ENCODE assay signal across 8 cellular contexts in genomic region chr20:57514273-57514751, GRCh38. TPM values are rescaled to one million over a fixed set of nuclear protein-coding genes. Genes with fewer than 3 reads are reported as not detected.
DNase-seq lines count a peak whose midpoint lies in the region; ATAC-seq and TF ChIP-seq lines count a peak whose summit lies in the region.

No MANE protein-coding gene starts in this region.

- H3K4me3 ChIP-seq in GM12865 (ENCODE audit: low read depth, low read length) (no peak overlapping the region), left ventricle myocardium inferior (no peak overlapping the region)

- DNase-seq in ACHN (peak; percentile 50), GM12865 (ENCODE audit: low read depth) (peak; percentile 54), NCI-H526 (lab: John Stamatoyannopoulos, UW) (peak; percentile 78 to 93), anterior cingulate cortex (lab: John Stamatoyannopoulos, UW) (peak in 53 of 58 donors; percentile 12 to 73 (median 42)), left ventricle myocardium inferior (peak; percentile 45), retina (peak; percentile 74)

- in situ Hi-C loops in ACHN (cut with HindIII; ENCODE audit: low pct_ligation_motif_present, low pct_unique_long_range_greater_than_20kb, low sequenced_read_pairs): no loop called here

- TF ChIP-seq CTCF in GM12865 (IDR thresholded peaks at IDR 0.05; ENCODE audit: insufficient read depth, low read depth, low read length, missing control alignments) (peak; percentile 43), left ventricle myocardium inferior (IDR thresholded peaks at IDR 0.05; ENCODE audit: borderline replicate concordance) (peak; percentile 85)

- H3K27ac ChIP-seq in left ventricle myocardium inferior (replicated peaks): no peak overlapping the region

- intact Hi-C loops in left ventricle myocardium inferior (cut with micrococcal nuclease): loop anchor here (2.0 to 5.0 kb wide), 2 partner anchors 80 to 698 kb away; no protein-coding TSS in a partner anchor

- H3K4me1 ChIP-seq in left ventricle myocardium inferior: no peaks in the 10 kb centered on the region

- H3K36me3 ChIP-seq in left ventricle myocardium inferior: no peaks in the 10 kb centered on the region

- no peak for ATAC-seq in GM21390 (IDR thresholded peaks at IDR 0.05; ENCODE audit: unreplicated experiment)
- no peak for ATAC-seq in GM21825 (IDR thresholded peaks at IDR 0.05; ENCODE audit: unreplicated experiment)

- no peaks in the 10 kb centered on the region for H3K9me3 ChIP-seq in left ventricle myocardium inferior (replicated peaks)

- peaks cover 30% of the 10 kb centered on the region for H3K27me3 ChIP-seq in left ventricle myocardium inferior (ENCODE audit: low read depth)

RNA-seq across cellular contexts. Expression of gene CTCFL, which starts 10.6 kb away (rescaled TPM):
- not detected for total RNA-seq in left ventricle myocardium inferior

RNA-seq across cellular contexts. Expression of gene PCK1, which starts 46.6 kb away (rescaled TPM):
- total RNA-seq in left ventricle myocardium inferior: 0.25 TPM
